Comparison of ENCODE assay signal across 12 cellular contexts in the genomic region with DNA sequence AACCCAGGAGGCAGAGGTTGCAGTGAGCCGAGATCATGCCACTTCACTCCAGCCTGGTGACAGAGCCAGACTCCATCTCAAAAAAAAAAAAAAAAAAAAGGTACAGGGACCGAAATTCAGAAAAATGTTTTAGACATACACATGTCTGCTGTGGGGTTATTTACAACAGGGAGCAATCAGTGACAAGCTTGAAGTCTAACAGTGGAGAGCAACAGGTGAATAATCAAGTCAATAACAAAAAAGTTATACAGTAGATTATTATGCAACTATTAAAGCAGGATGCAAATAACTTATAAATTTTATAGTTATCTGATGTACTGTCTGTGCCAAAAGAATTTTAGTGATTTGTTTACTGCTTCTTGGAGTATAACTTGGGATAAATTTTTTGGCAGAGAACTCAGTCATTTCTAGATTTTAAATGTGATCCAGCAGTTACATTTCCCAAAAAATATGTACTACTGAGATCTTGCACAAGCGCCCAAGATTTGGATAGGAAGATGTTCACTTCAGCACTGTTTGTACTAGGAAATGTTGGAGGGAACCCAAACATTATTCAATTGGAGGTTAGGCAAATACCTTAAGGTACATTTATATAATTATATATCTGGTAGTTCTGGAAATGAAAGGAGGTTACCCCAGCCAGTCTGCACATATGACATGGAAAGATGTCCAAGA. TPM values are rescaled to one million over a fixed set of nuclear protein-coding genes. Genes with fewer than 3 reads are reported as not detected.
DNase-seq lines count a peak whose midpoint lies in the region; ATAC-seq and TF ChIP-seq lines count a peak whose summit lies in the region.
"Had no signal": no experiment of that assay in that cellular context is flagged by ENCODE, and none has a peak within 500 bp of the region (broad histone marks: within the 10 kb centered on the region; RNA-seq: fewer than 3 reads in every experiment).

No MANE protein-coding gene starts in this region.

- no peak for DNase-seq in activated T-cell treated with anti-CD3 and anti-CD28 coated beads, Interleukin-2, amount 50 U/mL, for 24 hours
- DNase-seq in activated T-cell treated with anti-CD3 and anti-CD28 coated beads, Interleukin-2, amount 50 U/mL, for 48 hours, result no peak
- DNase-seq in activated CD8-positive, alpha-beta T cell treated with anti-CD3 and anti-CD28 coated beads for 36 hours, result no peak
- DNase-seq in left ventricle myocardium inferior (no peak), tibial nerve (ENCODE audit: low spot score in 2 of 2) (peak in 1 of 2 donors; percentile 48), ovary (no peak), HEK293T (ENCODE audit: extremely low spot score) (no peak)
- DNase-seq: HCEC 1CT; NCI-H1436; stimulated activated naive CD4-positive, alpha-beta T cell treated with Interleukin-2 at 50 U/mL for 16 hours had no signal

- TF ChIP-seq CTCF in activated CD8-positive, alpha-beta T cell treated with anti-CD3 and anti-CD28 coated beads for 36 hours (IDR thresholded peaks at IDR 0.05), result no peak
- no peak for TF ChIP-seq CTCF in left ventricle myocardium inferior (IDR thresholded peaks at IDR 0.05; ENCODE audit: borderline replicate concordance)
- no peak for TF ChIP-seq CTCF in tibial nerve (IDR thresholded peaks at IDR 0.05)
- TF ChIP-seq CTCF in ovary (IDR thresholded peaks at IDR 0.05), result no peak

- H3K9me3 ChIP-seq in left ventricle myocardium inferior (replicated peaks), result no peaks in the 10 kb centered on the region
- no peaks in the 10 kb centered on the region for H3K9me3 ChIP-seq in tibial nerve
- H3K9me3 ChIP-seq in ovary, result no peaks in the 10 kb centered on the region

- H3K27ac ChIP-seq in left ventricle myocardium inferior (replicated peaks), result peak overlapping the region; percentile 77
- H3K27ac ChIP-seq in tibial nerve, result peak overlapping the region in 2 of 4 donors; percentile 71 to 81
- no peak overlapping the region for H3K27ac ChIP-seq in ovary

- peaks cover 39% of the 10 kb centered on the region for H3K36me3 Mint-ChIP-seq in activated T-cell treated with anti-CD3 and anti-CD28 coated beads, Interleukin-2, amount 50 U/mL, for 24 hours (ENCODE audit: low read depth)
- H3K36me3 Mint-ChIP-seq in activated CD8-positive, alpha-beta T cell treated with anti-CD3 and anti-CD28 coated beads for 36 hours (ENCODE audit: low read depth), result peaks cover 24% of the 10 kb centered on the region

- no peak for ATAC-seq in activated CD8-positive, alpha-beta T cell treated with anti-CD3 and anti-CD28 coated beads for 36 hours
- no peak for ATAC-seq in GM18519 (IDR thresholded peaks at IDR 0.05; ENCODE audit: low FRiP score, unreplicated experiment)

- TF ChIP-seq POLR2A in tibial nerve (IDR thresholded peaks at IDR 0.05), result no peak
- TF ChIP-seq POLR2A in ovary (IDR thresholded peaks at IDR 0.05), result no peak

- intact Hi-C loops in activated CD8-positive, alpha-beta T cell treated with anti-CD3 and anti-CD28 coated beads for 36 hours (cut with micrococcal nuclease), result no loop called here
- intact Hi-C loops in left ventricle myocardium inferior (cut with micrococcal nuclease) (no loop called here), ovary (cut with DNase I) (no loop called here)

- no peaks in the 10 kb centered on the region for H3K9me3 Mint-ChIP-seq in activated T-cell treated with anti-CD3 and anti-CD28 coated beads, Interleukin-2, amount 50 U/mL, for 24 hours
- no peaks in the 10 kb centered on the region for H3K9me3 Mint-ChIP-seq in activated CD8-positive, alpha-beta T cell treated with anti-CD3 and anti-CD28 coated beads for 36 hours
- H3K9me3 Mint-ChIP-seq: activated T-helper 1 cell treated with anti-CD3 and anti-CD28 coated beads, Interleukin-12 subunit alpha, Interleukin-12 subunit beta, Interleukin-2, Interleukin-4 antibody, amounts not matched to agents 30 ng/mL and 10 ng/mL and 1 ng/mL, durations not matched to agents 14 hours and 24 hours and 36 hours had no signal

- whole genome bisulfite sequencing in tibial nerve, 2 donors, result 44 to 47% methylated on average over 3 of the region's 3 CpGs
- 45 to 59% (median 47%) methylated on average over 3 of the region's 3 CpGs for WGBS in ovary, 3 donors

- H3K36me3 ChIP-seq in left ventricle myocardium inferior (peaks cover 19% of the 10 kb centered on the region), tibial nerve (peaks cover 0 to 29% (median 0%) of the 10 kb centered on the region in 3 donors), ovary (no peaks in the 10 kb centered on the region)

- H3K4me3 ChIP-seq in left ventricle myocardium inferior (no peak overlapping the region), tibial nerve (no peak overlapping the region), ovary (no peak overlapping the region)

- H3K27me3 ChIP-seq in left ventricle myocardium inferior (ENCODE audit: low read depth), result no peaks in the 10 kb centered on the region
- H3K27me3 ChIP-seq in tibial nerve, result no peaks in the 10 kb centered on the region
- no peaks in the 10 kb centered on the region for H3K27me3 ChIP-seq in ovary

- H3K4me1 Mint-ChIP-seq in activated T-cell treated with anti-CD3 and anti-CD28 coated beads, Interleukin-2, amount 50 U/mL, for 24 hours (ENCODE audit: low read depth), result peaks cover 29% of the 10 kb centered on the region
- H3K4me1 Mint-ChIP-seq in activated CD8-positive, alpha-beta T cell treated with anti-CD3 and anti-CD28 coated beads for 36 hours (ENCODE audit: low read depth), result peaks cover 26% of the 10 kb centered on the region

- H3K27me3 Mint-ChIP-seq in activated T-cell treated with anti-CD3 and anti-CD28 coated beads, Interleukin-2, amount 50 U/mL, for 24 hours, result no peaks in the 10 kb centered on the region
- no peaks in the 10 kb centered on the region for H3K27me3 Mint-ChIP-seq in activated CD8-positive, alpha-beta T cell treated with anti-CD3 and anti-CD28 coated beads for 36 hours

- H3K27ac Mint-ChIP-seq in activated T-cell treated with anti-CD3 and anti-CD28 coated beads, Interleukin-2, amount 50 U/mL, for 24 hours, result peak overlapping the region; percentile 82
- peak overlapping the region; percentile 90 for H3K27ac Mint-ChIP-seq in activated CD8-positive, alpha-beta T cell treated with anti-CD3 and anti-CD28 coated beads for 36 hours

- CTCF ChIA-PET in activated CD8-positive, alpha-beta T cell treated with anti-CD3 and anti-CD28 coated beads for 36 hours (lab: Charles Lee), result interaction anchor here (1.0 kb wide), 1 partner anchor 57 kb away, joined by 3 read pairs; no protein-coding TSS in a partner anchor
- CTCF ChIA-PET in HEK293T (lab: Yijun Ruan, JAX), result no interaction called here

- peak; percentile 18 to 80 for TF ChIP-seq EP300 in tibial nerve (IDR thresholded peaks at IDR 0.05)
- no peak for TF ChIP-seq EP300 in ovary (IDR thresholded peaks at IDR 0.05)

- H3K4me1 ChIP-seq in left ventricle myocardium inferior (peaks cover 33% of the 10 kb centered on the region), tibial nerve (peaks cover 0 to 61% (median 14%) of the 10 kb centered on the region in 4 donors), ovary (ENCODE audit: insufficient read depth) (no peaks in the 10 kb centered on the region)

- POLR2A ChIA-PET in activated CD8-positive, alpha-beta T cell treated with anti-CD3 and anti-CD28 coated beads for 36 hours (lab: Charles Lee), result interaction anchor here (1.0 kb wide), 1 partner anchor 48 kb away, joined by 3 read pairs; no protein-coding TSS in a partner anchor
- POLR2A ChIA-PET in HEK293T (lab: Yijun Ruan, JAX), result no interaction called here

- no peak overlapping the region for H3K4me3 Mint-ChIP-seq in activated T-cell treated with anti-CD3 and anti-CD28 coated beads, Interleukin-2, amount 50 U/mL, for 24 hours
- H3K4me3 Mint-ChIP-seq in activated CD8-positive, alpha-beta T cell treated with anti-CD3 and anti-CD28 coated beads for 36 hours, result no peak overlapping the region

TF ChIP-seq in HEK293T, 16 proteins besides CTCF, POLR2A, EP300 and RAD21:
- TF ChIP-seq, protein P1, sequence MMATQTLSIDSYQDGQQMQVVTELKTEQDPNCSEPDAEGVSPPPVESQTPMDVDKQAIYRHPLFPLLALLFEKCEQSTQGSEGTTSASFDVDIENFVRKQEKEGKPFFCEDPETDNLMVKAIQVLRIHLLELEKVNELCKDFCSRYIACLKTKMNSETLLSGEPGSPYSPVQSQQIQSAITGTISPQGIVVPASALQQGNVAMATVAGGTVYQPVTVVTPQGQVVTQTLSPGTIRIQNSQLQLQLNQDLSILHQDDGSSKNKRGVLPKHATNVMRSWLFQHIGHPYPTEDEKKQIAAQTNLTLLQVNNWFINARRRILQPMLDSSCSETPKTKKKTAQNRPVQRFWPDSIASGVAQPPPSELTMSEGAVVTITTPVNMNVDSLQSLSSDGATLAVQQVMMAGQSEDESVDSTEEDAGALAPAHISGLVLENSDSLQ (IDR thresholded peaks at IDR 0.05), result no peak
- TF ChIP-seq ELF4 (IDR thresholded peaks at IDR 0.05) (no peak), TARDBP (IDR thresholded peaks at IDR 0.05) (no peak), HDGF (IDR thresholded peaks at IDR 0.05; ENCODE audit: borderline replicate concordance) (no peak)

RNA-seq across cellular contexts. Expression of a gene that starts 34.1 kb away (rescaled TPM):
- total RNA-seq in activated CD8-positive, alpha-beta T cell treated with anti-CD3 and anti-CD28 coated beads for 36 hours, result 10 to 100 TPM; 28.6 to 31.2 TPM
- 22.1 TPM for total RNA-seq in left ventricle myocardium inferior
- 10 to 100 TPM; 42.8 to 90.8 (median 50.3) TPM for total RNA-seq in tibial nerve
- total RNA-seq in ovary, result 10 to 100 TPM in 6 of 7 donors, 1 to 10 TPM in 1; 8.1 to 37.6 (median 28.0) TPM
- 10 to 100 TPM in 1 of 2 donors, 1 to 10 TPM in 1; 8.4 to 18.8 TPM for polyA plus RNA-seq in ovary

RNA-seq across cellular contexts. Expression of a gene that starts 57.0 kb away (rescaled TPM):
- 10 to 100 TPM; 66.9 to 67.9 TPM for total RNA-seq in activated CD8-positive, alpha-beta T cell treated with anti-CD3 and anti-CD28 coated beads for 36 hours
- total RNA-seq in left ventricle myocardium inferior (38.4 TPM), tibial nerve (100 to 1,000 TPM in 1 of 4 donors, 10 to 100 TPM in 3; 48.1 to 102 (median 67.0) TPM), ovary (10 to 100 TPM; 23.5 to 57.0 (median 40.8) TPM)
- polyA plus RNA-seq in ovary, result 10 to 100 TPM; 18.6 to 27.1 TPM
